Comparison of ENCODE assay signal across 18 cellular contexts in genomic region chrX:14832591-14832990, GRCh38.
"Had no signal": no experiment of that assay in that cellular context is flagged by ENCODE, and none has a peak within 500 bp of the region (broad histone marks: within the 10 kb centered on the region; RNA-seq: fewer than 3 reads in every experiment).

No MANE protein-coding gene starts in this region.

- H3K36me3 Mint-ChIP-seq: brain had no signal

- H3K36me3 ChIP-seq: adrenal gland, gastroesophageal sphincter, left ventricle myocardium inferior, spleen had no signal

- H3K4me3 ChIP-seq: adrenal gland, gastroesophageal sphincter, left ventricle myocardium inferior, spleen had no signal

- H3K4me1 ChIP-seq: adrenal gland, gastroesophageal sphincter, left ventricle myocardium inferior, spleen had no signal

- DNase-seq: activated CD4-positive, alpha-beta T cell treated with anti-CD3 and anti-CD28 coated beads, Interleukin-2, amount 50 U/mL, for 4 hours; activated naive CD4-positive, alpha-beta T cell treated with anti-CD3 and anti-CD28 coated beads, Interleukin-2, amount 50 U/mL, for 16 hours; activated T-cell treated with anti-CD3 and anti-CD28 coated beads, Interleukin-2, amount 50 U/mL, for 1 hour; adrenal gland; left ventricle myocardium inferior; nucleus accumbens; right cardiac atrium; spleen; stimulated activated CD4-positive, alpha-beta T cell treated with anti-CD3 and anti-CD28 coated beads, Interleukin-1b, Interleukin-23, amount 100 ng/mL, for 48 hours; T-helper 2 cell had no signal

- ATAC-seq: activated CD4-positive, CD25-positive, alpha-beta regulatory T cell treated with anti-CD3 and anti-CD28 coated beads, Interleukin-2, amount 50 U/mL, for 24 hours; gastroesophageal sphincter; natural killer cell treated with Interleukin-12 subunit alpha and Interleukin-12 subunit beta and Interleukin-15 and Interleukin-18, amount 100 ng/mL, for 72 hours; right cardiac atrium; stimulated activated memory B cell treated with anti-CD40 and anti-IgM and Interleukin-4, amounts not matched to agents 10 μg/mL and 1 μg/mL and 100 μg/mL, for 72 hours had no signal

- H3K9me3 ChIP-seq: adrenal gland, gastroesophageal sphincter, left ventricle myocardium inferior had no signal

- H3K4me3 Mint-ChIP-seq: brain; dendritic cell treated with granulocyte-macrophage colony-stimulating factor and Interleukin-4, amounts not matched to agents 40 ng/mL and 50 ng/mL, for 4 days; memory B cell; natural killer cell treated with Interleukin-12 subunit alpha and Interleukin-12 subunit beta and Interleukin-15 and Interleukin-18, amount 100 ng/mL, for 72 hours; stimulated activated memory B cell treated with anti-CD40 and anti-IgM and Interleukin-4, amounts not matched to agents 10 μg/mL and 1 μg/mL and 100 μg/mL, for 72 hours had no signal

- H3K27me3 ChIP-seq: adrenal gland, gastroesophageal sphincter, spleen had no signal

- H3K4me1 Mint-ChIP-seq: brain; memory B cell; stimulated activated memory B cell treated with anti-CD40 and anti-IgM and Interleukin-4, amounts not matched to agents 10 μg/mL and 1 μg/mL and 100 μg/mL, for 72 hours had no signal

- H3K9me3 Mint-ChIP-seq: dendritic cell treated with granulocyte-macrophage colony-stimulating factor and Interleukin-4, amounts not matched to agents 40 ng/mL and 50 ng/mL, for 4 days; memory B cell had no signal

- H3K27me3 Mint-ChIP-seq: dendritic cell treated with granulocyte-macrophage colony-stimulating factor and Interleukin-4, amounts not matched to agents 40 ng/mL and 50 ng/mL, for 4 days; memory B cell; progenitor cell of endocrine pancreas; stimulated activated memory B cell treated with anti-CD40 and anti-IgM and Interleukin-4, amounts not matched to agents 10 μg/mL and 1 μg/mL and 100 μg/mL, for 72 hours had no signal

- H3K27ac Mint-ChIP-seq: brain; dendritic cell treated with granulocyte-macrophage colony-stimulating factor and Interleukin-4, amounts not matched to agents 40 ng/mL and 50 ng/mL, for 4 days; memory B cell; natural killer cell treated with Interleukin-12 subunit alpha and Interleukin-12 subunit beta and Interleukin-15 and Interleukin-18, amount 100 ng/mL, for 72 hours; progenitor cell of endocrine pancreas; stimulated activated memory B cell treated with anti-CD40 and anti-IgM and Interleukin-4, amounts not matched to agents 10 μg/mL and 1 μg/mL and 100 μg/mL, for 72 hours had no signal

- H3K27ac ChIP-seq: adrenal gland, gastroesophageal sphincter, left ventricle myocardium inferior, spleen had no signal
